Comparison of ENCODE assay signal across 21 cellular contexts in the genomic region with DNA sequence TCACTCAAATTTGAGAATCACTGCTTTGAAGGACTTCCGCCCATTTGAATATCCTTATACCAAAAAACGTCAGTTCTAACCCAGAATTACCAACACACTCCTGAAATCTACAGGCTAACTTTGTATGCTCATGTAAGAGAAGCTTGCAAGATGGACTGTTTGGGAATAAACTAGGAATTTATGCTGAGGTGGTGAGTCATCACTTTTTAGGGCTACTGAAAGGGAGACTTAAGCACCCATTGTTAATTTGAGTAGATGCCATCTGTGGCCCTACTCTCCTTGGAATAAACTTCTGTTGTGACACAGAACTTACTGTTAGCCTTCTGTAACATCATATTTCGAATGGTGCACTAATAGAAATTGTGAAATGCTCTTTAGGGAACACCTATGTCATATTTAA.
A peak's percentile ranks its signal among the peaks of the same experiment; 100 is the strongest.
DNase-seq lines count a peak whose midpoint lies in the region; ATAC-seq and TF ChIP-seq lines count a peak whose summit lies in the region.
"Had no signal": no experiment of that assay in that cellular context is flagged by ENCODE, and none has a peak within 500 bp of the region (broad histone marks: within the 10 kb centered on the region; RNA-seq: fewer than 3 reads in every experiment).

No MANE protein-coding gene starts in this region.

- 60 to 73% (median 65%) methylated on average over 3 of the region's 3 CpGs for WGBS in heart left ventricle, 4 donors

- H3K27me3 ChIP-seq in heart left ventricle, result no peaks in the 10 kb centered on the region
- H3K27me3 ChIP-seq: BLaER1, SJSA1 had no signal

- H3K27ac ChIP-seq in heart left ventricle, result peak overlapping the region in 11 of 12 donors; percentile 3 to 82 (median 63)
- H3K27ac ChIP-seq: BLaER1, GM23248, SJSA1 had no signal

- CTCF ChIA-PET in WTC11 (lab: Charles Lee), result no interaction called here
- CTCF ChIA-PET in HEK293T (lab: Yijun Ruan, JAX), result no interaction called here

- no peak for TF ChIP-seq POLR2A in heart left ventricle (IDR thresholded peaks at IDR 0.05)

- no peak overlapping the region for H3K4me3 Mint-ChIP-seq in WTC11
- H3K4me3 Mint-ChIP-seq: CD4-positive, CD25-positive, alpha-beta regulatory T cell; IgD-negative memory B cell had no signal

- H3K27ac Mint-ChIP-seq in WTC11, result no peak overlapping the region; the same call in 1 of the 2 replicates
- H3K27ac Mint-ChIP-seq: CD4-positive, CD25-positive, alpha-beta regulatory T cell; IgD-negative memory B cell had no signal

- TF ChIP-seq CTCF in heart left ventricle (IDR thresholded peaks at IDR 0.05) (no peak), WTC11 (IDR thresholded peaks at IDR 0.05) (no peak)

- no peak for ATAC-seq in heart left ventricle
- ATAC-seq in Right ventricle myocardium inferior, result no peak
- ATAC-seq in WTC11, result peak; percentile 52
- ATAC-seq: PC-3 had no signal

- H3K27me3 Mint-ChIP-seq in WTC11 (ENCODE audit: low read depth), result no peaks in the 10 kb centered on the region

- H3K4me1 Mint-ChIP-seq in WTC11, result peaks cover 16% of the 10 kb centered on the region
- H3K4me1 Mint-ChIP-seq: IgD-negative memory B cell had no signal

- no peak overlapping the region for H3K4me3 ChIP-seq in heart left ventricle
- H3K4me3 ChIP-seq: BLaER1, GM23248, HAP-1, SJSA1 had no signal

- H3K9me3 Mint-ChIP-seq in WTC11, result no peaks in the 10 kb centered on the region

- no peak for DNase-seq in heart left ventricle
- DNase-seq in Right ventricle myocardium inferior (ENCODE audit: missing footprints), result no peak
- peak; percentile 2 for DNase-seq in ELR (ENCODE audit: low read depth)
- DNase-seq in WTC11 (ENCODE audit: low spot score), result no peak
- DNase-seq in iPS DF 19.7 (ENCODE audit: low read depth, low spot score), result peak; percentile 23
- no peak for DNase-seq in globus pallidus (ENCODE audit: low spot score)
- no peak for DNase-seq in HEK293T (ENCODE audit: extremely low spot score)
- no peak for DNase-seq in hepatic stellate cell (ENCODE audit: low spot score)
- DNase-seq: CD4-positive, CD25-positive, alpha-beta regulatory T cell; DMS53; GM23248; NCI-H1092; NCI-H1417 treated with DMSO at 0.1 percent for 48 hours; NCI-H1694 treated with DMSO at 0.1 percent for 48 hours; NCI-H2081 treated with DMSO at 0.1 percent for 48 hours; NCI-H774; PC-3 had no signal

- no peaks in the 10 kb centered on the region for H3K9me3 ChIP-seq in heart left ventricle
- H3K9me3 ChIP-seq: BLaER1, HAP-1, SJSA1 had no signal

- H3K36me3 Mint-ChIP-seq in WTC11, result no peaks in the 10 kb centered on the region
- H3K36me3 Mint-ChIP-seq: CD4-positive, CD25-positive, alpha-beta regulatory T cell; IgD-negative memory B cell had no signal

- H3K36me3 ChIP-seq in heart left ventricle, result no peaks in the 10 kb centered on the region
- H3K36me3 ChIP-seq: BLaER1, HAP-1, SJSA1 had no signal

- H3K4me1 ChIP-seq in heart left ventricle, result peaks cover 0 to 29% (median 1%) of the 10 kb centered on the region in 12 donors
- H3K4me1 ChIP-seq: BLaER1, HAP-1, SJSA1 had no signal

- intact Hi-C loops in heart left ventricle (cut with DNase I) (loop anchor here in 1 of 10 donors (10.0 kb wide), 1 partner anchor 462 kb away; no protein-coding TSS in a partner anchor), Right ventricle myocardium inferior (cut with DNase I) (loop anchor here (5.0 kb wide), 1 partner anchor 75 kb away; a partner anchor contains a TSS)

- POLR2A ChIA-PET in WTC11 (lab: Charles Lee) (no interaction called here), HEK293T (lab: Yijun Ruan, JAX) (no interaction called here)

TF ChIP-seq in WTC11, 78 proteins besides CTCF, POLR2A, EP300 and RAD21 (continues in another document):
- no peak for TF ChIP-seq NR2C2 (CRISPR knock-in tag; IDR thresholded peaks at IDR 0.05)
- TF ChIP-seq TCF7 (CRISPR knock-in tag; IDR thresholded peaks at IDR 0.05; ENCODE audit: low read depth), result no peak
- no peak for TF ChIP-seq SOX15 (CRISPR knock-in tag; IDR thresholded peaks at IDR 0.05)
- no peak for TF ChIP-seq GABPB1 (CRISPR knock-in tag; IDR thresholded peaks at IDR 0.05)
- TF ChIP-seq, protein P1, sequence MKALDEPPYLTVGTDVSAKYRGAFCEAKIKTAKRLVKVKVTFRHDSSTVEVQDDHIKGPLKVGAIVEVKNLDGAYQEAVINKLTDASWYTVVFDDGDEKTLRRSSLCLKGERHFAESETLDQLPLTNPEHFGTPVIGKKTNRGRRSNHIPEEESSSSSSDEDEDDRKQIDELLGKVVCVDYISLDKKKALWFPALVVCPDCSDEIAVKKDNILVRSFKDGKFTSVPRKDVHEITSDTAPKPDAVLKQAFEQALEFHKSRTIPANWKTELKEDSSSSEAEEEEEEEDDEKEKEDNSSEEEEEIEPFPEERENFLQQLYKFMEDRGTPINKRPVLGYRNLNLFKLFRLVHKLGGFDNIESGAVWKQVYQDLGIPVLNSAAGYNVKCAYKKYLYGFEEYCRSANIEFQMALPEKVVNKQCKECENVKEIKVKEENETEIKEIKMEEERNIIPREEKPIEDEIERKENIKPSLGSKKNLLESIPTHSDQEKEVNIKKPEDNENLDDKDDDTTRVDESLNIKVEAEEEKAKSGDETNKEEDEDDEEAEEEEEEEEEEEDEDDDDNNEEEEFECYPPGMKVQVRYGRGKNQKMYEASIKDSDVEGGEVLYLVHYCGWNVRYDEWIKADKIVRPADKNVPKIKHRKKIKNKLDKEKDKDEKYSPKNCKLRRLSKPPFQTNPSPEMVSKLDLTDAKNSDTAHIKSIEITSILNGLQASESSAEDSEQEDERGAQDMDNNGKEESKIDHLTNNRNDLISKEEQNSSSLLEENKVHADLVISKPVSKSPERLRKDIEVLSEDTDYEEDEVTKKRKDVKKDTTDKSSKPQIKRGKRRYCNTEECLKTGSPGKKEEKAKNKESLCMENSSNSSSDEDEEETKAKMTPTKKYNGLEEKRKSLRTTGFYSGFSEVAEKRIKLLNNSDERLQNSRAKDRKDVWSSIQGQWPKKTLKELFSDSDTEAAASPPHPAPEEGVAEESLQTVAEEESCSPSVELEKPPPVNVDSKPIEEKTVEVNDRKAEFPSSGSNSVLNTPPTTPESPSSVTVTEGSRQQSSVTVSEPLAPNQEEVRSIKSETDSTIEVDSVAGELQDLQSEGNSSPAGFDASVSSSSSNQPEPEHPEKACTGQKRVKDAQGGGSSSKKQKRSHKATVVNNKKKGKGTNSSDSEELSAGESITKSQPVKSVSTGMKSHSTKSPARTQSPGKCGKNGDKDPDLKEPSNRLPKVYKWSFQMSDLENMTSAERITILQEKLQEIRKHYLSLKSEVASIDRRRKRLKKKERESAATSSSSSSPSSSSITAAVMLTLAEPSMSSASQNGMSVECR (CRISPR knock-in tag; IDR thresholded peaks at IDR 0.05; ENCODE audit: borderline replicate concordance), result no peak
- TF ChIP-seq NFYB (CRISPR knock-in tag; conservative IDR thresholded peaks at IDR 0.05; ENCODE audit: low read depth), result no peak

TF ChIP-seq in HEK293T, 16 proteins besides CTCF, POLR2A, EP300 and RAD21:
- TF ChIP-seq FOXA1 (IDR thresholded peaks at IDR 0.05) (no peak), BHLHE40 (IDR thresholded peaks at IDR 0.05; ENCODE audit: borderline replicate concordance) (no peak), ELF4 (IDR thresholded peaks at IDR 0.05) (no peak), TARDBP (IDR thresholded peaks at IDR 0.05) (no peak), FOXM1 (IDR thresholded peaks at IDR 0.05; ENCODE audit: borderline replicate concordance) (no peak)

Comparison
In these comparisons a context has a peak if more than half of its experiments do, and no peak if none do; other contexts are left out.
1. DNase-seq: peak in ELR (single experiment) and iPS DF 19.7 (single experiment); none in heart left ventricle (0 of 5), Right ventricle myocardium inferior (single experiment), WTC11 (single experiment), globus pallidus (single experiment), HEK293T (single experiment) and hepatic stellate cell (single experiment).